In genomic region chr22:43944670-43945430, GRCh38 we compare ENCODE assay signal across 16 cellular contexts. TPM values are rescaled to one million over a fixed set of nuclear protein-coding genes. Genes with fewer than 3 reads are reported as not detected.
A peak's percentile ranks its signal among the peaks of the same experiment; 100 is the strongest.
DNase-seq lines count a peak whose midpoint lies in the region; ATAC-seq lines count a peak whose summit lies in the region.
"Had no signal": no experiment of that assay in that cellular context is flagged by ENCODE, and none has a peak within 500 bp of the region (broad histone marks: within the 10 kb centered on the region; RNA-seq: fewer than 3 reads in every experiment).

No MANE protein-coding gene starts in this region.

- peaks cover 7% of the 10 kb centered on the region for H3K4me1 ChIP-seq in mesenchymal stem cell (ENCODE audit: control insufficient read depth, insufficient read depth, low read depth, low read length)

- no peak overlapping the region for H3K4ac ChIP-seq in mesenchymal stem cell (ENCODE audit: low read depth in 1 of 2, low read length in 2 of 2)

- H2BK120ac ChIP-seq in mesenchymal stem cell (ENCODE audit: low read depth, low read length), result no peak overlapping the region

- H3K23ac ChIP-seq in mesenchymal stem cell (ENCODE audit: low read length in 2 of 2), result no peak overlapping the region

- DNase-seq in NCI-H510A (lab: John Stamatoyannopoulos, UW), result peak; percentile 29
- no peak for DNase-seq in NCI-H510A treated with DMSO at 0.1 percent for 48 hours (lab: John Stamatoyannopoulos, UW)
- DNase-seq in central memory CD8-positive, alpha-beta T cell (ENCODE audit: low spot score in 2 of 2), result no peak
- no peak for DNase-seq in mesenchymal stem cell
- no peak for DNase-seq in NCI-H226
- DNase-seq in NCI-H146 (lab: John Stamatoyannopoulos, UW), result no peak
- DNase-seq: DMS153, GOT3, IMR-90, NCI-H1930, NCI-H345, NCI-H774, RPMI8226, SIG-M5 had no signal

- no peak overlapping the region for H4K91ac ChIP-seq in mesenchymal stem cell (ENCODE audit: low read length)

- no peaks in the 10 kb centered on the region for H3K27me3 ChIP-seq in mesenchymal stem cell (ENCODE audit: control insufficient read depth in 1 of 2, insufficient read depth in 1 of 2, low read length in 2 of 2)

- H3K4me3 Mint-ChIP-seq in central memory CD8-positive, alpha-beta T cell, result no peak overlapping the region

- H3K27me3 Mint-ChIP-seq in central memory CD8-positive, alpha-beta T cell, result peaks cover 50% of the 10 kb centered on the region

- H3K4me1 Mint-ChIP-seq in central memory CD8-positive, alpha-beta T cell, result peaks cover 5% of the 10 kb centered on the region

- H2BK5ac ChIP-seq in mesenchymal stem cell (ENCODE audit: low read depth, low read length, poor library complexity, severe bottlenecking), result no peak overlapping the region

- H2BK15ac ChIP-seq in mesenchymal stem cell (ENCODE audit: low read depth, poor library complexity, severe bottlenecking), result no peak overlapping the region

- WGBS in mesenchymal stem cell, result 92% methylated on average over 20 of the region's 20 CpGs

- H3K27ac Mint-ChIP-seq in central memory CD8-positive, alpha-beta T cell (ENCODE audit: low read depth), result peak overlapping the region; percentile 37

- H3K9ac ChIP-seq in mesenchymal stem cell (ENCODE audit: low read length), result no peak overlapping the region

- no peak overlapping the region for H2AK5ac ChIP-seq in mesenchymal stem cell (ENCODE audit: low read length, severe bottlenecking)

- peaks cover 6% of the 10 kb centered on the region for H3K9me3 ChIP-seq in mesenchymal stem cell (ENCODE audit: control insufficient read depth, low read length)

- H3K36me3 ChIP-seq in mesenchymal stem cell (ENCODE audit: control insufficient read depth in 1 of 2, insufficient read depth in 2 of 2, low read depth in 1 of 2, low read length in 2 of 2), result peaks cover 33 to 56% of the 10 kb centered on the region in 2 experiments

- H3K36me3 Mint-ChIP-seq in central memory CD8-positive, alpha-beta T cell (ENCODE audit: insufficient read depth), result no peaks in the 10 kb centered on the region

- H3K79me1 ChIP-seq in mesenchymal stem cell (replicated peaks; ENCODE audit: low read length, poor library complexity, severe bottlenecking), result peaks cover 6% of the 10 kb centered on the region

- H3K27ac ChIP-seq in mesenchymal stem cell (ENCODE audit: low read length, poor library complexity, severe bottlenecking), result no peak overlapping the region
- H3K27ac ChIP-seq: C4-2B had no signal

- no peak overlapping the region for H3K18ac ChIP-seq in mesenchymal stem cell (ENCODE audit: low read depth in 1 of 2, low read length in 2 of 2)

- H3K14ac ChIP-seq in mesenchymal stem cell (ENCODE audit: low read length in 2 of 2), result no peak overlapping the region

- peak overlapping the region; percentile 12 for H4K8ac ChIP-seq in mesenchymal stem cell (ENCODE audit: low read length)

- no peak overlapping the region for H3K4me2 ChIP-seq in mesenchymal stem cell (ENCODE audit: low read length, poor library complexity, severe bottlenecking)

- no peak overlapping the region for H3K4me3 ChIP-seq in mesenchymal stem cell (ENCODE audit: insufficient read depth in 1 of 2, low read depth in 1 of 2, low read length in 2 of 2)

- no peak overlapping the region for H2AFZ ChIP-seq in mesenchymal stem cell (ENCODE audit: low read depth, low read length)

- no peak overlapping the region for H2BK12ac ChIP-seq in mesenchymal stem cell (ENCODE audit: low read length in 2 of 2)

- no peak for ATAC-seq in central memory CD8-positive, alpha-beta T cell (replicated peaks; ENCODE audit: extremely low read depth, poor library complexity, severe bottlenecking)
- no peak for ATAC-seq in HG03520 (IDR thresholded peaks at IDR 0.05; ENCODE audit: unreplicated experiment)

- H3K9me3 Mint-ChIP-seq in central memory CD8-positive, alpha-beta T cell, result no peaks in the 10 kb centered on the region

RNA-seq across cellular contexts. Expression of gene SAMM50, which starts 10.4 kb away (rescaled TPM):
- 31.9 TPM for polyA plus RNA-seq in mesenchymal stem cell (2013, experiment 1 of 2)
- 31.7 TPM for polyA plus RNA-seq in mesenchymal stem cell (2013, experiment 2 of 2)

RNA-seq across cellular contexts. Expression of gene PNPLA3, which starts 21.2 kb away (rescaled TPM):
- polyA plus RNA-seq in mesenchymal stem cell (2013, experiment 1 of 2), result 26.7 TPM
- polyA plus RNA-seq in mesenchymal stem cell (2013, experiment 2 of 2), result 25.6 TPM

RNA-seq across cellular contexts. Expression of gene PNPLA5, which starts 53.0 kb away (rescaled TPM):
- polyA plus RNA-seq in mesenchymal stem cell (2013, experiment 1 of 2), result not detected
- polyA plus RNA-seq in mesenchymal stem cell (2013, experiment 2 of 2), result not detected
